Comparison of ENCODE assay signal across 1 cellular context in genomic region chr2:15172825-15173224, GRCh38.
TF ChIP-seq lines count a peak whose summit lies in the region.

No MANE protein-coding gene starts in this region.

TF ChIP-seq in HepG2, 621 proteins besides CTCF, POLR2A, EP300 and RAD21 (continued from another document and continues in another):
- TF ChIP-seq, protein P1, sequence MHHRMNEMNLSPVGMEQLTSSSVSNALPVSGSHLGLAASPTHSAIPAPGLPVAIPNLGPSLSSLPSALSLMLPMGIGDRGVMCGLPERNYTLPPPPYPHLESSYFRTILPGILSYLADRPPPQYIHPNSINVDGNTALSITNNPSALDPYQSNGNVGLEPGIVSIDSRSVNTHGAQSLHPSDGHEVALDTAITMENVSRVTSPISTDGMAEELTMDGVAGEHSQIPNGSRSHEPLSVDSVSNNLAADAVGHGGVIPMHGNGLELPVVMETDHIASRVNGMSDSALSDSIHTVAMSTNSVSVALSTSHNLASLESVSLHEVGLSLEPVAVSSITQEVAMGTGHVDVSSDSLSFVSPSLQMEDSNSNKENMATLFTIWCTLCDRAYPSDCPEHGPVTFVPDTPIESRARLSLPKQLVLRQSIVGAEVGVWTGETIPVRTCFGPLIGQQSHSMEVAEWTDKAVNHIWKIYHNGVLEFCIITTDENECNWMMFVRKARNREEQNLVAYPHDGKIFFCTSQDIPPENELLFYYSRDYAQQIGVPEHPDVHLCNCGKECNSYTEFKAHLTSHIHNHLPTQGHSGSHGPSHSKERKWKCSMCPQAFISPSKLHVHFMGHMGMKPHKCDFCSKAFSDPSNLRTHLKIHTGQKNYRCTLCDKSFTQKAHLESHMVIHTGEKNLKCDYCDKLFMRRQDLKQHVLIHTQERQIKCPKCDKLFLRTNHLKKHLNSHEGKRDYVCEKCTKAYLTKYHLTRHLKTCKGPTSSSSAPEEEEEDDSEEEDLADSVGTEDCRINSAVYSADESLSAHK (CRISPR knock-in tag; IDR thresholded peaks at IDR 0.05; ENCODE audit: borderline replicate concordance), result no peak
- no peak for TF ChIP-seq SRY (CRISPR knock-in tag; IDR thresholded peaks at IDR 0.05)
- no peak for TF ChIP-seq SCMH1 (CRISPR knock-in tag; IDR thresholded peaks at IDR 0.05; ENCODE audit: borderline replicate concordance)
- TF ChIP-seq HNF4G (IDR thresholded peaks at IDR 0.05; ENCODE audit: borderline replicate concordance, low read depth, low read length), result peak; percentile 86
- peak; percentile 70; the same call in 1 of the 2 replicates for TF ChIP-seq HNF4G (CRISPR knock-in tag; IDR thresholded peaks at IDR 0.05; ENCODE audit: borderline replicate concordance, low read depth)
- peak; percentile 81 for TF ChIP-seq TEAD3 (CRISPR knock-in tag; optimal IDR thresholded peaks at IDR 0.05; ENCODE audit: borderline replicate concordance)
- TF ChIP-seq ELF4 (CRISPR knock-in tag; IDR thresholded peaks at IDR 0.05; ENCODE audit: borderline replicate concordance), result no peak; the same call in 1 of the 2 replicates
- no peak for TF ChIP-seq HNRNPK (IDR thresholded peaks at IDR 0.05; ENCODE audit: low read depth, low read length, poor library complexity, severe bottlenecking)
- no peak; the same call in 1 of the 2 replicates for TF ChIP-seq NCOA1 (CRISPR knock-in tag; IDR thresholded peaks at IDR 0.05)
- TF ChIP-seq ZNF460 (CRISPR knock-in tag; IDR thresholded peaks at IDR 0.05; ENCODE audit: borderline replicate concordance), result no peak
- no peak for TF ChIP-seq HDAC6 (IDR thresholded peaks at IDR 0.05; ENCODE audit: low read depth, low read length)
- no peak for TF ChIP-seq MLXIP (CRISPR knock-in tag; IDR thresholded peaks at IDR 0.05; ENCODE audit: borderline replicate concordance)
- peak; percentile 61; the same call in 1 of the 2 replicates for TF ChIP-seq SOX13 (IDR thresholded peaks at IDR 0.05)
- TF ChIP-seq SOX13 (CRISPR knock-in tag; conservative IDR thresholded peaks at IDR 0.05 in 1 of 2, IDR thresholded peaks at IDR 0.05 in 1 of 2), result peak in 1 of 2 experiments; percentile 98; a peak in 2 of 4 replicates
- TF ChIP-seq ATAD3A (CRISPR knock-in tag; IDR thresholded peaks at IDR 0.05), result no peak
- TF ChIP-seq ZNF496 (CRISPR knock-in tag; IDR thresholded peaks at IDR 0.05; ENCODE audit: insufficient replicate concordance), result no peak
- peak; percentile 74 for TF ChIP-seq MED1 (CRISPR knock-in tag; IDR thresholded peaks at IDR 0.05)
- peak; percentile 56; the same call in 1 of the 2 replicates for TF ChIP-seq ATF1 (CRISPR knock-in tag; IDR thresholded peaks at IDR 0.05)
- peak; percentile 68; the same call in 1 of the 2 replicates for TF ChIP-seq SMAD3 (CRISPR knock-in tag; IDR thresholded peaks at IDR 0.05)
- TF ChIP-seq, protein P2, sequence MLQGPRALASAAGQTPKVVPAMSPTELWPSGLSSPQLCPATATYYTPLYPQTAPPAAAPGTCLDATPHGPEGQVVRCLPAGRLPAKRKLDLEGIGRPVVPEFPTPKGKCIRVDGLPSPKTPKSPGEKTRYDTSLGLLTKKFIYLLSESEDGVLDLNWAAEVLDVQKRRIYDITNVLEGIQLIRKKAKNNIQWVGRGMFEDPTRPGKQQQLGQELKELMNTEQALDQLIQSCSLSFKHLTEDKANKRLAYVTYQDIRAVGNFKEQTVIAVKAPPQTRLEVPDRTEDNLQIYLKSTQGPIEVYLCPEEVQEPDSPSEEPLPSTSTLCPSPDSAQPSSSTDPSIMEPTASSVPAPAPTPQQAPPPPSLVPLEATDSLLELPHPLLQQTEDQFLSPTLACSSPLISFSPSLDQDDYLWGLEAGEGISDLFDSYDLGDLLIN (CRISPR knock-in tag; IDR thresholded peaks at IDR 0.05; ENCODE audit: borderline replicate concordance), result no peak
- TF ChIP-seq SOX6 (IDR thresholded peaks at IDR 0.05), result no peak
- peak; percentile 96 for TF ChIP-seq SOX6 (CRISPR knock-in tag; IDR thresholded peaks at IDR 0.05)
- no peak for TF ChIP-seq HOXA5 (CRISPR knock-in tag; IDR thresholded peaks at IDR 0.05)
- no peak for TF ChIP-seq ZNF547 (CRISPR knock-in tag; IDR thresholded peaks at IDR 0.05)
- no peak for TF ChIP-seq PRMT3 (CRISPR knock-in tag; IDR thresholded peaks at IDR 0.05; ENCODE audit: borderline replicate concordance, low read depth)
- TF ChIP-seq NCOA2 (CRISPR knock-in tag; IDR thresholded peaks at IDR 0.05), result peak; percentile 75; the same call in 1 of the 2 replicates
- TF ChIP-seq NFYC (CRISPR knock-in tag; IDR thresholded peaks at IDR 0.05), result no peak
- TF ChIP-seq SP5 (CRISPR knock-in tag; IDR thresholded peaks at IDR 0.05; ENCODE audit: borderline replicate concordance, low read depth), result 0 out of 2 replicates have a peak, but pooled peaks have one; percentile 7
- TF ChIP-seq CCAR2 (optimal IDR thresholded peaks at IDR 0.05; ENCODE audit: low read depth, low read length), result no peak
- no peak for TF ChIP-seq ZBTB10 (CRISPR knock-in tag; IDR thresholded peaks at IDR 0.05; ENCODE audit: borderline replicate concordance)
- TF ChIP-seq ZNF788 (CRISPR knock-in tag; IDR thresholded peaks at IDR 0.05; ENCODE audit: borderline replicate concordance), result no peak
- no peak for TF ChIP-seq ATM (IDR thresholded peaks at IDR 0.05; ENCODE audit: borderline replicate concordance)
- TF ChIP-seq, protein P3, sequence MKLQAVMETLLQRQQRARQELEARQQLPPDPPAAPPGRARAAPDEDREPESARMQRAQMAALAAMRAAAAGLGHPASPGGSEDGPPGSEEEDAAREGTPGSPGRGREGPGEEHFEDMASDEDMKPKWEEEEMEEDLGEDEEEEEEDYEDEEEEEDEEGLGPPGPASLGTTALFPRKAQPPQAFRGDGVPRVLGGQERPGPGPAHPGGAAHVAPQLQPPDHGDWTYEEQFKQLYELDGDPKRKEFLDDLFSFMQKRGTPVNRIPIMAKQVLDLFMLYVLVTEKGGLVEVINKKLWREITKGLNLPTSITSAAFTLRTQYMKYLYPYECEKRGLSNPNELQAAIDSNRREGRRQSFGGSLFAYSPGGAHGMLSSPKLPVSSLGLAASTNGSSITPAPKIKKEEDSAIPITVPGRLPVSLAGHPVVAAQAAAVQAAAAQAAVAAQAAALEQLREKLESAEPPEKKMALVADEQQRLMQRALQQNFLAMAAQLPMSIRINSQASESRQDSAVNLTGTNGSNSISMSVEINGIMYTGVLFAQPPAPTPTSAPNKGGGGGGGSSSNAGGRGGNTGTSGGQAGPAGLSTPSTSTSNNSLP (IDR thresholded peaks at IDR 0.05; ENCODE audit: low read depth, low read length), result peak; percentile 88
- peak; percentile 94 for TF ChIP-seq ZNF710 (CRISPR knock-in tag; IDR thresholded peaks at IDR 0.05; ENCODE audit: borderline replicate concordance)
- no peak for TF ChIP-seq SNRNP70 (IDR thresholded peaks at IDR 0.05; ENCODE audit: low read depth, low read length)
- no peak for TF ChIP-seq KDM5A (IDR thresholded peaks at IDR 0.05; ENCODE audit: borderline replicate concordance, low read length)
- no peak for TF ChIP-seq ZNF33A (CRISPR knock-in tag; IDR thresholded peaks at IDR 0.05; ENCODE audit: borderline replicate concordance)
- no peak for TF ChIP-seq CBX5 (CRISPR knock-in tag; IDR thresholded peaks at IDR 0.05; ENCODE audit: borderline replicate concordance)
- TF ChIP-seq KDM3A (CRISPR knock-in tag; IDR thresholded peaks at IDR 0.05; ENCODE audit: low read depth), result no peak
- no peak for TF ChIP-seq MATR3 (CRISPR knock-in tag; IDR thresholded peaks at IDR 0.05)
- TF ChIP-seq MEF2D (CRISPR knock-in tag; IDR thresholded peaks at IDR 0.05), result no peak
- TF ChIP-seq RFX1 (IDR thresholded peaks at IDR 0.05), result no peak
- TF ChIP-seq, protein P4, sequence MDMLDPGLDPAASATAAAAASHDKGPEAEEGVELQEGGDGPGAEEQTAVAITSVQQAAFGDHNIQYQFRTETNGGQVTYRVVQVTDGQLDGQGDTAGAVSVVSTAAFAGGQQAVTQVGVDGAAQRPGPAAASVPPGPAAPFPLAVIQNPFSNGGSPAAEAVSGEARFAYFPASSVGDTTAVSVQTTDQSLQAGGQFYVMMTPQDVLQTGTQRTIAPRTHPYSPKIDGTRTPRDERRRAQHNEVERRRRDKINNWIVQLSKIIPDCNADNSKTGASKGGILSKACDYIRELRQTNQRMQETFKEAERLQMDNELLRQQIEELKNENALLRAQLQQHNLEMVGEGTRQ (IDR thresholded peaks at IDR 0.05; ENCODE audit: low read depth, low read length), result no peak
- TF ChIP-seq, protein P4 (CRISPR knock-in tag; IDR thresholded peaks at IDR 0.05; ENCODE audit: borderline replicate concordance), result no peak
- peak; percentile 71; the same call in 1 of the 2 replicates for TF ChIP-seq PHF21A (CRISPR knock-in tag; IDR thresholded peaks at IDR 0.05)
- TF ChIP-seq, protein P5, sequence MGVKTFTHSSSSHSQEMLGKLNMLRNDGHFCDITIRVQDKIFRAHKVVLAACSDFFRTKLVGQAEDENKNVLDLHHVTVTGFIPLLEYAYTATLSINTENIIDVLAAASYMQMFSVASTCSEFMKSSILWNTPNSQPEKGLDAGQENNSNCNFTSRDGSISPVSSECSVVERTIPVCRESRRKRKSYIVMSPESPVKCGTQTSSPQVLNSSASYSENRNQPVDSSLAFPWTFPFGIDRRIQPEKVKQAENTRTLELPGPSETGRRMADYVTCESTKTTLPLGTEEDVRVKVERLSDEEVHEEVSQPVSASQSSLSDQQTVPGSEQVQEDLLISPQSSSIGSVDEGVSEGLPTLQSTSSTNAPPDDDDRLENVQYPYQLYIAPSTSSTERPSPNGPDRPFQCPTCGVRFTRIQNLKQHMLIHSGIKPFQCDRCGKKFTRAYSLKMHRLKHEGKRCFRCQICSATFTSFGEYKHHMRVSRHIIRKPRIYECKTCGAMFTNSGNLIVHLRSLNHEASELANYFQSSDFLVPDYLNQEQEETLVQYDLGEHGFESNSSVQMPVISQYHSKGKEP (CRISPR knock-in tag; IDR thresholded peaks at IDR 0.05), result no peak
- peak; percentile 78 for TF ChIP-seq FOXA1 (IDR thresholded peaks at IDR 0.05)
- TF ChIP-seq FOXA1 (CRISPR knock-in tag; IDR thresholded peaks at IDR 0.05), result peak; percentile 88
- TF ChIP-seq ZNF704 (CRISPR knock-in tag; IDR thresholded peaks at IDR 0.05; ENCODE audit: borderline replicate concordance), result no peak
- TF ChIP-seq ZNF180 (CRISPR knock-in tag; IDR thresholded peaks at IDR 0.05; ENCODE audit: borderline replicate concordance, low read depth), result no peak
- TF ChIP-seq ZNF24 (IDR thresholded peaks at IDR 0.05), result no peak
